In genomic region chr9:96874947-96875459, GRCh38 we compare ENCODE assay signal across 8 cellular contexts. TPM values are rescaled to one million over a fixed set of nuclear protein-coding genes. Genes with fewer than 3 reads are reported as not detected.
DNase-seq lines count a peak whose midpoint lies in the region; ATAC-seq and TF ChIP-seq lines count a peak whose summit lies in the region.

No MANE protein-coding gene starts in this region.

- H3K4me1 Mint-ChIP-seq in naive thymus-derived CD8-positive, alpha-beta T cell, result peaks cover 7 to 25% (median 23%) of the 10 kb centered on the region in 4 donors

- peaks cover 18 to 60% (median 44%) of the 10 kb centered on the region in 5 donors for H3K27me3 Mint-ChIP-seq in naive thymus-derived CD8-positive, alpha-beta T cell

- peak overlapping the region; percentile 66 to 86 (median 81) for H3K4me3 Mint-ChIP-seq in naive thymus-derived CD8-positive, alpha-beta T cell

- peaks cover 0 to 37% (median 7%) of the 10 kb centered on the region in 9 donors for H3K9me3 Mint-ChIP-seq in naive thymus-derived CD8-positive, alpha-beta T cell

- H3K27ac Mint-ChIP-seq in naive thymus-derived CD8-positive, alpha-beta T cell, result peak overlapping the region in 6 of 10 donors; percentile 12 to 84 (median 40)

- no peak for TF ChIP-seq CTCF in epithelial cell of esophagus (IDR thresholded peaks at IDR 0.05; ENCODE audit: insufficient read depth, low read depth, low read length, missing control alignments)

- H3K9ac ChIP-seq in ES-I3 (ENCODE audit: low read depth, low read length), result peak overlapping the region; percentile 76; the same call in 1 of the 2 replicates

- H3K36me3 ChIP-seq in ES-I3 (ENCODE audit: insufficient read depth, low read length), result no peaks in the 10 kb centered on the region

- H3K9me3 ChIP-seq in ES-I3 (ENCODE audit: control insufficient read depth, insufficient read depth, low read length), result no peaks in the 10 kb centered on the region

- H3K36me3 Mint-ChIP-seq in naive thymus-derived CD8-positive, alpha-beta T cell, result peaks cover 0 to 13% (median 3%) of the 10 kb centered on the region in 3 donors

- H3K4me3 ChIP-seq in epithelial cell of esophagus (ENCODE audit: low read length), result peak overlapping the region; percentile 66

- peak; percentile 87 for DNase-seq in HT-29 (ENCODE audit: low spot score)
- peak; percentile 11 for DNase-seq in T-helper 22 cell (ENCODE audit: low read depth)
- peak; percentile 96 for DNase-seq in epithelial cell of esophagus (ENCODE audit: low read depth)
- DNase-seq in naive thymus-derived CD8-positive, alpha-beta T cell, result peak in 6 of 10 donors; percentile 8 to 49 (median 40)
- no peak for DNase-seq in RPMI8226

- POLR2A ChIA-PET in naive thymus-derived CD8-positive, alpha-beta T cell (lab: Charles Lee), result interaction anchor here (0.7 kb wide), 1 partner anchor 21 kb away, joined by 3 read pairs; the partner anchor contains the start of gene ZNF782

- no peaks in the 10 kb centered on the region for H3K4me1 ChIP-seq in ES-I3 (ENCODE audit: insufficient read depth, low read length)

- peak; percentile 62 for ATAC-seq in GM21447 (IDR thresholded peaks at IDR 0.05; ENCODE audit: unreplicated experiment)
- peak; percentile 81 to 90 for ATAC-seq in naive thymus-derived CD8-positive, alpha-beta T cell
- ATAC-seq in HG03097 (IDR thresholded peaks at IDR 0.05; ENCODE audit: low FRiP score, unreplicated experiment), result no peak

RNA-seq across cellular contexts. Expression of gene ZNF782, which starts 20.7 kb away (rescaled TPM):
- total RNA-seq in HT-29 (2014; rRNA removed; shearing (Covaris generic)), result 2.6 and 11.1 TPM in 2 replicates
- total RNA-seq in naive thymus-derived CD8-positive, alpha-beta T cell, result 10 to 100 TPM in 1 of 2 experiments, 1 to 10 TPM in 1; 9.2 to 11.5 TPM
- polyA plus RNA-seq in naive thymus-derived CD8-positive, alpha-beta T cell, result 1 to 10 TPM; 1.7 to 5.6 (median 2.0) TPM

RNA-seq across cellular contexts. Expression of gene NUTM2G, which starts 53.6 kb away (rescaled TPM):
- not detected in 2 replicates for total RNA-seq in HT-29 (2014; rRNA removed; shearing (Covaris generic))
- total RNA-seq in naive thymus-derived CD8-positive, alpha-beta T cell, result not detected
- polyA plus RNA-seq in naive thymus-derived CD8-positive, alpha-beta T cell, result under 1 TPM in 2 of 3 donors, not detected in 1; 0.05 to 0.19 TPM
